1 cellular context compared by ENCODE assay signal in genomic region chr22:43006753-43007152, GRCh38.
TF ChIP-seq lines count a peak whose summit lies in the region.

No MANE protein-coding gene starts in this region.

TF ChIP-seq in A549, 52 proteins besides CTCF, POLR2A, EP300 and RAD21 (continued from another document):
- TF ChIP-seq KDM5A (IDR thresholded peaks at IDR 0.05) = no peak
- no peak for TF ChIP-seq SREBF2 (IDR thresholded peaks at IDR 0.05)
- no peak for TF ChIP-seq PBX3 (IDR thresholded peaks at IDR 0.05)
- TF ChIP-seq CHD4 (IDR thresholded peaks at IDR 0.05; ENCODE audit: borderline replicate concordance) = no peak
